Comparison of ENCODE assay signal across 9 cellular contexts in the genomic region with DNA sequence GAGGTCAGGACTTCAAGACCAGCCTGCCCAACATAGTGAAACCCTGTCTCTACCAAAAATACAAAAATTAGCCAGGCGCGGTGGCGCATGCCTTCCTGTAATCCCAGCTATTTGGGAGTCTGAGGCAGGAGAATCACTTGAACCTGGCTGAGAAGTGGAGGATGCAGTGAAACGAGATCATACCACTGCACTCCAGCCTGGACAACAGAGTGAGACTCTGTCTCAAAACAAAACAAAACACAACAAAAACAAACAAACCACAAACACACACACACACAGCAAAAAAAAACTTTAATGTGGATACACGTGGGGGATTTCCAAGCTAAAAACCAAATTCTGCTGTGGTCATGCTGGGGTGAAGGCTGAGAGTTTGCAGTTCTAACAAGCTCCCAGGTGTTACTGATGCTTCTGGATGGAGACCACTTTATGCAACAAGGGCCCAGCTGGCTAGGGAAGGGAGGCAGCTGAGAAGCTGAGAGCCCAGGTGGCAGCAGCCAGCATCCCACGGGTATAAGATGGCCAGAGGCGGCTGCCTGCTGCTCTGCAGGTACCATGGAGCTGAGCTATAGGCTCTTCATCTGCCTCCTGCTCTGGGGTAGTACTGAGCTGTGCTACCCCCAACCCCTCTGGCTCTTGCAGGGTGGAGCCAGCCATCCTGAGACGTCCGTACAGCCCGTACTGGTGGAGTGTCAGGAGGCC.
A peak's percentile ranks its signal among the peaks of the same experiment; 100 is the strongest.
DNase-seq lines count a peak whose midpoint lies in the region; ATAC-seq lines count a peak whose summit lies in the region.
"Had no signal": no experiment of that assay in that cellular context is flagged by ENCODE, and none has a peak within 500 bp of the region (broad histone marks: within the 10 kb centered on the region; RNA-seq: fewer than 3 reads in every experiment).

Gene ZP3 (plus strand): TSS at position 538 of the 699 bp plus-strand sequence. CDS start 15 bp downstream, at position 553.

- DNase-seq in DMS 273 treated with DMSO at 0.1 percent for 48 hours (lab: John Stamatoyannopoulos, UW) (peak; percentile 29), NCI-H524 treated with DMSO at 0.1 percent for 48 hours (lab: John Stamatoyannopoulos, UW) (peak; percentile 49), glomerular visceral epithelial cell (ENCODE audit: extremely low spot score) (peak; percentile 43), NCI-H446 treated with DMSO at 0.1 percent for 48 hours (lab: John Stamatoyannopoulos, UW) (no peak)
- no peak for DNase-seq in activated CD8-positive, alpha-beta memory T cell treated with anti-CD3 and anti-CD28 coated beads, Interleukin-2, amount 50 U/mL, for 4 hours
- DNase-seq: stimulated activated CD4-positive, alpha-beta T cell treated with anti-CD3 and anti-CD28 coated beads, Interleukin-2, amount 100 ng/mL, for 24 hours had no signal

- ATAC-seq in GM21529 (IDR thresholded peaks at IDR 0.05; ENCODE audit: unreplicated experiment) (peak; percentile 68), HG02571 (IDR thresholded peaks at IDR 0.05; ENCODE audit: unreplicated experiment) (no peak)
- no peak for ATAC-seq in activated CD4-positive, CD25-positive, alpha-beta regulatory T cell treated with anti-CD3 and anti-CD28 coated beads, Interleukin-2, amount 50 U/mL, for 24 hours

Comparison
In these comparisons a context has a peak if more than half of its experiments do, and no peak if none do; other contexts are left out.
1. DNase-seq: peak in DMS 273 treated with DMSO at 0.1 percent for 48 hours (single experiment), NCI-H524 treated with DMSO at 0.1 percent for 48 hours (single experiment) and glomerular visceral epithelial cell (single experiment); none in NCI-H446 treated with DMSO at 0.1 percent for 48 hours (single experiment) and activated CD8-positive, alpha-beta memory T cell treated with anti-CD3 and anti-CD28 coated beads, Interleukin-2, amount 50 U/mL, for 4 hours (single experiment).